Comparison of ENCODE assay signal across 1 cellular context in genomic region chr13:112626124-112626523, GRCh38.
TF ChIP-seq lines count a peak whose summit lies in the region.

No MANE protein-coding gene starts in this region.

TF ChIP-seq in GM12878, 131 proteins besides CTCF, POLR2A, EP300 and RAD21:
- TF ChIP-seq CUX1 (IDR thresholded peaks at IDR 0.05; ENCODE audit: insufficient replicate concordance, low read depth, low read length) (no peak), IKZF1 (conservative IDR thresholded peaks at IDR 0.05) (no peak), SUZ12 (IDR thresholded peaks at IDR 0.05; ENCODE audit: unreplicated experiment) (no peak), RBBP5 (conservative IDR thresholded peaks at IDR 0.05) (no peak), POU2F2 (IDR thresholded peaks at IDR 0.05; ENCODE audit: borderline replicate concordance, low read depth, low read length) (no peak), HDGF (IDR thresholded peaks at IDR 0.05) (no peak), NKRF (conservative IDR thresholded peaks at IDR 0.05) (no peak), EZH2 (IDR thresholded peaks at IDR 0.05; ENCODE audit: borderline replicate concordance, control insufficient read depth, low read depth, low read length) (no peak), USF1 (IDR thresholded peaks at IDR 0.05; ENCODE audit: borderline replicate concordance, extremely low read length, insufficient read depth, low read depth, low read length) (no peak), SREBF2 (IDR thresholded peaks at IDR 0.05; ENCODE audit: low read length) (no peak), LARP7 (IDR thresholded peaks at IDR 0.05) (no peak), POLR2AphosphoS5 (IDR thresholded peaks at IDR 0.05; ENCODE audit: low read length) (no peak), YY1 (IDR thresholded peaks at IDR 0.05; ENCODE audit: low read depth, low read length) (no peak)
